ENCODE assay signal across 16 cellular contexts in the genomic region with DNA sequence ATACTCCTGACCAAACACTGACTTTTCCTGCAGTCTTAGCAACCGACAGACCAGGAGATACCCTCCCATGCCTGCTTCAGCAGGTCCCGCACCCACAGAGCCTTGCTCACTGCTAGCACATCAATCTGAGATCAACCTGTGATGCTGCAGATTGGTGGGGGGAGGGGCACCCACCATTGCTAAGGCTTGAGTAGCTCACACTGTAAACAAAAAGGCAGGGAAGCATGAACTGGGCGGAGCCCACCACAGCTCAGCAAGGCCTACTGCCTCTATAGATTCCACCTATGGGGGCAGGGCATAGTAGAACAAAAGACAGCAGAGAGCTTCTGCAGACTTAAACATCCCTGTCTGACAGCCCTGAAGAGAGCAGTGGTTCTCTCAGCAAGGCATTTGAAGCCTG.
A peak's percentile ranks its signal among the peaks of the same experiment; 100 is the strongest.
DNase-seq lines count a peak whose midpoint lies in the region; ATAC-seq and TF ChIP-seq lines count a peak whose summit lies in the region.
"Had no signal": no experiment of that assay in that cellular context is flagged by ENCODE, and none has a peak within 500 bp of the region (broad histone marks: within the 10 kb centered on the region; RNA-seq: fewer than 3 reads in every experiment).

No MANE protein-coding gene starts in this region.

- no peak overlapping the region for H2BK120ac ChIP-seq in trophoblast cell (ENCODE audit: insufficient read depth, low read length, poor library complexity)

- no CpG with 5 or more reads among the region's 3 CpGs for whole genome bisulfite sequencing in trophoblast cell (ENCODE audit: extremely low coverage, insufficient coverage, insufficient read length)

- ATAC-seq in activated CD8-positive, alpha-beta T cell treated with anti-CD3 and anti-CD28 coated beads for 36 hours = no peak
- no peak for ATAC-seq in activated CD8-positive, alpha-beta T cell treated with anti-CD3 and anti-CD28 coated beads, Interleukin-2, amount 10 ng/mL, durations not matched to agents 7 days and 5 days

- H3K27ac ChIP-seq in trophoblast cell (ENCODE audit: low read depth, low read length) = no peak overlapping the region
- no peak overlapping the region for H3K27ac ChIP-seq in tibial artery
- H3K27ac ChIP-seq: SK-N-MC had no signal

- no peak overlapping the region for H3K27ac Mint-ChIP-seq in activated CD8-positive, alpha-beta T cell treated with anti-CD3 and anti-CD28 coated beads for 36 hours
- H3K27ac Mint-ChIP-seq in activated CD8-positive, alpha-beta T cell treated with anti-CD3 and anti-CD28 coated beads, Interleukin-2, amount 10 ng/mL, durations not matched to agents 7 days and 5 days = no peak overlapping the region

- peaks cover 8% of the 10 kb centered on the region for H3K4me1 Mint-ChIP-seq in activated CD8-positive, alpha-beta T cell treated with anti-CD3 and anti-CD28 coated beads for 36 hours (ENCODE audit: low read depth)
- H3K4me1 Mint-ChIP-seq in activated CD8-positive, alpha-beta T cell treated with anti-CD3 and anti-CD28 coated beads, Interleukin-2, amount 10 ng/mL, durations not matched to agents 7 days and 5 days (ENCODE audit: low read depth) = no peaks in the 10 kb centered on the region

- POLR2A ChIA-PET in activated CD8-positive, alpha-beta T cell treated with anti-CD3 and anti-CD28 coated beads for 36 hours (lab: Charles Lee) = no interaction called here
- POLR2A ChIA-PET in activated CD8-positive, alpha-beta T cell treated with anti-CD3 and anti-CD28 coated beads, Interleukin-2, amount 10 ng/mL, durations not matched to agents 7 days and 5 days (lab: Charles Lee) = no interaction called here

- no peak overlapping the region for H2AK5ac ChIP-seq in trophoblast cell (ENCODE audit: low read length)

- no peak overlapping the region for H2BK5ac ChIP-seq in trophoblast cell (ENCODE audit: low read depth, low read length, poor library complexity)

- H3K9me3 ChIP-seq in NT2/D1 (ENCODE audit: insufficient read depth, low read length) (peaks cover 48% of the 10 kb centered on the region), trophoblast cell (ENCODE audit: insufficient read depth, low read depth, low read length) (peaks cover 9% of the 10 kb centered on the region), tibial artery (peaks cover 0 to 57% (median 8%) of the 10 kb centered on the region in 3 donors)

- no peaks in the 10 kb centered on the region for H3K36me3 ChIP-seq in NT2/D1 (ENCODE audit: insufficient read depth, insufficient read length, low read length)
- H3K36me3 ChIP-seq in trophoblast cell (ENCODE audit: control insufficient read depth in 1 of 2, insufficient read depth in 2 of 2, low read length in 2 of 2) = no peaks in the 10 kb centered on the region
- H3K36me3 ChIP-seq in tibial artery = peaks cover 0 to 6% (median 0%) of the 10 kb centered on the region in 3 donors

- DNase-seq in NCI-H1417 (lab: John Stamatoyannopoulos, UW) (peak in 2 of 3 experiments; percentile 8 to 53), NCI-H1417 treated with DMSO at 0.1 percent for 48 hours (lab: John Stamatoyannopoulos, UW) (no peak), NT2/D1 (ENCODE audit: low read depth, low spot score) (peak; percentile 8), trophoblast cell (no peak), NOMO-1 treated with DMSO at 0.1 percent for 48 hours (lab: John Stamatoyannopoulos, UW; ENCODE audit: unreplicated experiment) (no peak), tibial artery (no peak)
- peak; percentile 15 for DNase-seq in activated CD8-positive, alpha-beta T cell treated with anti-CD3 and anti-CD28 coated beads for 36 hours
- DNase-seq in activated CD8-positive, alpha-beta T cell treated with anti-CD3 and anti-CD28 coated beads, Interleukin-2, amount 10 ng/mL, durations not matched to agents 7 days and 5 days = no peak
- DNase-seq: 8988T, Calu3, NCI-H1436, NCI-H2029, NCI-H526, OCI-M1, SHP77 had no signal

- H4K8ac ChIP-seq in trophoblast cell (ENCODE audit: low read depth, low read length) = no peak overlapping the region

- no peaks in the 10 kb centered on the region for H3K79me1 ChIP-seq in trophoblast cell (ENCODE audit: low read length)

- H3K4me3 ChIP-seq in NT2/D1 (ENCODE audit: insufficient read length, low read depth) = no peak overlapping the region
- no peak overlapping the region for H3K4me3 ChIP-seq in trophoblast cell (ENCODE audit: low read depth, low read length)
- H3K4me3 ChIP-seq in tibial artery = no peak overlapping the region
- H3K4me3 ChIP-seq: SK-N-MC had no signal

- H3K27me3 Mint-ChIP-seq in activated CD8-positive, alpha-beta T cell treated with anti-CD3 and anti-CD28 coated beads for 36 hours = no peaks in the 10 kb centered on the region
- no peaks in the 10 kb centered on the region for H3K27me3 Mint-ChIP-seq in activated CD8-positive, alpha-beta T cell treated with anti-CD3 and anti-CD28 coated beads, Interleukin-2, amount 10 ng/mL, durations not matched to agents 7 days and 5 days (ENCODE audit: low read depth)

- no peak for TF ChIP-seq CTCF in activated CD8-positive, alpha-beta T cell treated with anti-CD3 and anti-CD28 coated beads for 36 hours (IDR thresholded peaks at IDR 0.05)
- no peak for TF ChIP-seq CTCF in tibial artery (IDR thresholded peaks at IDR 0.05)

- H3K4me3 Mint-ChIP-seq in activated CD8-positive, alpha-beta T cell treated with anti-CD3 and anti-CD28 coated beads for 36 hours = no peak overlapping the region
- H3K4me3 Mint-ChIP-seq in activated CD8-positive, alpha-beta T cell treated with anti-CD3 and anti-CD28 coated beads, Interleukin-2, amount 10 ng/mL, durations not matched to agents 7 days and 5 days = no peak overlapping the region

- H4K12ac ChIP-seq in trophoblast cell (ENCODE audit: low read depth, low read length) = no peak overlapping the region

- no peak overlapping the region for H3K18ac ChIP-seq in trophoblast cell (ENCODE audit: low read length)

- H3K4me1 ChIP-seq in NT2/D1 (ENCODE audit: insufficient read depth, insufficient read length) = no peaks in the 10 kb centered on the region
- H3K4me1 ChIP-seq in trophoblast cell (ENCODE audit: control insufficient read depth in 1 of 2, insufficient read depth in 2 of 2, low read length in 2 of 2) = no peaks in the 10 kb centered on the region
- H3K4me1 ChIP-seq in tibial artery = no peaks in the 10 kb centered on the region

- no peak overlapping the region for H3K4me2 ChIP-seq in trophoblast cell (ENCODE audit: low read length)

- H2BK12ac ChIP-seq in trophoblast cell (ENCODE audit: low read length) = no peak overlapping the region

- peaks cover 29% of the 10 kb centered on the region for H3K36me3 Mint-ChIP-seq in activated CD8-positive, alpha-beta T cell treated with anti-CD3 and anti-CD28 coated beads for 36 hours (ENCODE audit: low read depth)
- peaks cover 80% of the 10 kb centered on the region for H3K36me3 Mint-ChIP-seq in activated CD8-positive, alpha-beta T cell treated with anti-CD3 and anti-CD28 coated beads, Interleukin-2, amount 10 ng/mL, durations not matched to agents 7 days and 5 days (ENCODE audit: low read depth)

- CTCF ChIA-PET in activated CD8-positive, alpha-beta T cell treated with anti-CD3 and anti-CD28 coated beads for 36 hours (lab: Charles Lee) = no interaction called here
- CTCF ChIA-PET in activated CD8-positive, alpha-beta T cell treated with anti-CD3 and anti-CD28 coated beads, Interleukin-2, amount 10 ng/mL, durations not matched to agents 7 days and 5 days (lab: Charles Lee) = no interaction called here

- no peak overlapping the region for H3K4ac ChIP-seq in trophoblast cell (ENCODE audit: low read depth, low read length)

- no peak overlapping the region for H3K14ac ChIP-seq in trophoblast cell (ENCODE audit: low read length)

- no peak overlapping the region for H3K23ac ChIP-seq in trophoblast cell (ENCODE audit: low read length)

- no peak overlapping the region for H2AFZ ChIP-seq in trophoblast cell (ENCODE audit: insufficient read depth, low read length, poor library complexity)

- no peaks in the 10 kb centered on the region for H3K79me2 ChIP-seq in trophoblast cell (ENCODE audit: control insufficient read depth, insufficient read depth, low read length, poor library complexity)

- H4K91ac ChIP-seq in trophoblast cell (ENCODE audit: low read depth, low read length) = no peak overlapping the region

- H3K27me3 ChIP-seq in NT2/D1 (ENCODE audit: insufficient read depth, insufficient read length) (no peaks in the 10 kb centered on the region), trophoblast cell (ENCODE audit: insufficient read depth, low read length) (no peaks in the 10 kb centered on the region), tibial artery (no peaks in the 10 kb centered on the region)

- H3K9ac ChIP-seq in NT2/D1 (ENCODE audit: insufficient read length, low read depth) (no peak overlapping the region), trophoblast cell (ENCODE audit: low read length) (peak overlapping the region; percentile 42)

- H3K9me3 Mint-ChIP-seq in activated CD8-positive, alpha-beta T cell treated with anti-CD3 and anti-CD28 coated beads for 36 hours = peaks cover 51% of the 10 kb centered on the region
- peaks cover 49% of the 10 kb centered on the region for H3K9me3 Mint-ChIP-seq in activated CD8-positive, alpha-beta T cell treated with anti-CD3 and anti-CD28 coated beads, Interleukin-2, amount 10 ng/mL, durations not matched to agents 7 days and 5 days (ENCODE audit: insufficient read depth)

- intact Hi-C loops in activated CD8-positive, alpha-beta T cell treated with anti-CD3 and anti-CD28 coated beads for 36 hours (cut with micrococcal nuclease) = no loop called here
- intact Hi-C loops in tibial artery (cut with DNase I; ENCODE audit: low total_unique reads) = no loop called here

Comparison
In these comparisons a context has a peak if more than half of its experiments do, and no peak if none do; other contexts are left out.
1. DNase-seq: peak in NCI-H1417 (2 of 3), activated CD8-positive, alpha-beta T cell treated with anti-CD3 and anti-CD28 coated beads for 36 hours (single experiment) and NT2/D1 (single experiment); none in NCI-H1417 treated with DMSO at 0.1 percent for 48 hours (single experiment), activated CD8-positive, alpha-beta T cell treated with anti-CD3 and anti-CD28 coated beads, Interleukin-2, amount 10 ng/mL, durations not matched to agents 7 days and 5 days (single experiment), trophoblast cell (0 of 2), NOMO-1 treated with DMSO at 0.1 percent for 48 hours (single experiment) and tibial artery (0 of 2).